In genomic region chr4:26839534-26839951, GRCh38 we compare ENCODE assay signal across 1 cellular context.
TF ChIP-seq lines count a peak whose summit lies in the region.

No MANE protein-coding gene starts in this region.

TF ChIP-seq in HCT116, 20 proteins besides CTCF, POLR2A, EP300 and RAD21 (continued from another document):
- TF ChIP-seq, protein P1, sequence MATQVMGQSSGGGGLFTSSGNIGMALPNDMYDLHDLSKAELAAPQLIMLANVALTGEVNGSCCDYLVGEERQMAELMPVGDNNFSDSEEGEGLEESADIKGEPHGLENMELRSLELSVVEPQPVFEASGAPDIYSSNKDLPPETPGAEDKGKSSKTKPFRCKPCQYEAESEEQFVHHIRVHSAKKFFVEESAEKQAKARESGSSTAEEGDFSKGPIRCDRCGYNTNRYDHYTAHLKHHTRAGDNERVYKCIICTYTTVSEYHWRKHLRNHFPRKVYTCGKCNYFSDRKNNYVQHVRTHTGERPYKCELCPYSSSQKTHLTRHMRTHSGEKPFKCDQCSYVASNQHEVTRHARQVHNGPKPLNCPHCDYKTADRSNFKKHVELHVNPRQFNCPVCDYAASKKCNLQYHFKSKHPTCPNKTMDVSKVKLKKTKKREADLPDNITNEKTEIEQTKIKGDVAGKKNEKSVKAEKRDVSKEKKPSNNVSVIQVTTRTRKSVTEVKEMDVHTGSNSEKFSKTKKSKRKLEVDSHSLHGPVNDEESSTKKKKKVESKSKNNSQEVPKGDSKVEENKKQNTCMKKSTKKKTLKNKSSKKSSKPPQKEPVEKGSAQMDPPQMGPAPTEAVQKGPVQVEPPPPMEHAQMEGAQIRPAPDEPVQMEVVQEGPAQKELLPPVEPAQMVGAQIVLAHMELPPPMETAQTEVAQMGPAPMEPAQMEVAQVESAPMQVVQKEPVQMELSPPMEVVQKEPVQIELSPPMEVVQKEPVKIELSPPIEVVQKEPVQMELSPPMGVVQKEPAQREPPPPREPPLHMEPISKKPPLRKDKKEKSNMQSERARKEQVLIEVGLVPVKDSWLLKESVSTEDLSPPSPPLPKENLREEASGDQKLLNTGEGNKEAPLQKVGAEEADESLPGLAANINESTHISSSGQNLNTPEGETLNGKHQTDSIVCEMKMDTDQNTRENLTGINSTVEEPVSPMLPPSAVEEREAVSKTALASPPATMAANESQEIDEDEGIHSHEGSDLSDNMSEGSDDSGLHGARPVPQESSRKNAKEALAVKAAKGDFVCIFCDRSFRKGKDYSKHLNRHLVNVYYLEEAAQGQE (IDR thresholded peaks at IDR 0.05; ENCODE audit: low read depth) = no peak
- no peak for TF ChIP-seq ATF3 (IDR thresholded peaks at IDR 0.05)
